In the genomic region with DNA sequence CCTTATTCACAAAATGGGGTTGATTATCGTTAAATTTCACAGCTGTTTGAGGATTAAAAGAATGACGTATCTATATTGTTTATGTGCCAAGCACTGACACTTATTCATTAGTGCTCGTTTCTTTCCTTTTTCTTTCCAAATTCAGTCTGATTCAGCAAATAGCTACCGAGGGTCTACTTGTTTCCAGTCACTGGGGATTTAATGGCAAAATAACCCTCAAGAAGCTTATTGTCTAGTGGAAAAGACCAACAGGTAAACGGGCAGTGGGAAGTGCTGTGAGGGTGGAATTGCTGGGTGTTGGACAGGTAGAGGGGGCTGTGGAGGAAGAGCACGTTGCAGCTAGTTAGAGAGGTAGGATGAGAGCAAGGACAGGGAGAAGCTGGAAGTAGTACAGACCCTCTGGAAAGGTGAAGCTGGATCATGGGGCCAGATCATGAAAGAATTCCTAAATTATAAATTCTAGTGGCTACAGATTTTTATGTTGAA, we compare ENCODE assay signal across 8 cellular contexts. TPM values are rescaled to one million over a fixed set of nuclear protein-coding genes. Genes with fewer than 3 reads are reported as not detected.
DNase-seq lines count a peak whose midpoint lies in the region; ATAC-seq and TF ChIP-seq lines count a peak whose summit lies in the region.

No MANE protein-coding gene starts in this region.

- ATAC-seq in T-cell (replicated peaks in 1 of 4) (peak in 1 of 4 experiments; percentile 5), GM18861 (IDR thresholded peaks at IDR 0.05; ENCODE audit: unreplicated experiment) (no peak), HG02885 (IDR thresholded peaks at IDR 0.05; ENCODE audit: poor library complexity, unreplicated experiment) (no peak)

- H3K4me1 Mint-ChIP-seq in T-cell, result peaks cover 34 to 36% (median 36%) of the 10 kb centered on the region in 3 donors

- DNase-seq in HAP-1 (ENCODE audit: low spot score in 2 of 2) (no peak), T-cell (no peak), fibroblast of villous mesenchyme (ENCODE audit: low read depth) (no peak), NCI-H1417 treated with DMSO at 0.1 percent for 48 hours (lab: John Stamatoyannopoulos, UW) (no peak), NCI-H2227 treated with DMSO at 0.1 percent for 48 hours (lab: John Stamatoyannopoulos, UW) (no peak)

- H3K27ac ChIP-seq in skeletal muscle tissue (ENCODE audit: low read depth, low read length), result no peak overlapping the region

- H3K27me3 ChIP-seq in HAP-1 (ENCODE audit: low read depth) (no peaks in the 10 kb centered on the region), skeletal muscle tissue (ENCODE audit: control insufficient read depth in 3 of 3, insufficient read depth in 3 of 3, low read length in 3 of 3) (no peaks in the 10 kb centered on the region)

- H3K9me3 ChIP-seq in HAP-1 (no peaks in the 10 kb centered on the region), skeletal muscle tissue (ENCODE audit: control insufficient read depth in 3 of 3, low read length in 3 of 3) (no peaks in the 10 kb centered on the region)

- no peaks in the 10 kb centered on the region for H3K36me3 Mint-ChIP-seq in T-cell

- H3K27me3 Mint-ChIP-seq in T-cell, result peaks cover 0 to 13% of the 10 kb centered on the region in 2 donors

- H3K4me3 ChIP-seq in HAP-1 (peak overlapping the region; percentile 7; the same call in 1 of the 2 replicates), fibroblast of villous mesenchyme (ENCODE audit: low read depth, low read length) (peak overlapping the region; percentile 65), skeletal muscle tissue (ENCODE audit: low read length in 3 of 3) (peak overlapping the region; percentile 71 to 84 (median 80))

- in situ Hi-C loops in HAP-1 (cut with MboI; ENCODE audit: low sequenced_read_pairs), result no loop called here

- H3K27ac Mint-ChIP-seq in T-cell, result peak overlapping the region; percentile 67 to 75

- peak overlapping the region; percentile 69 to 91 (median 74) for H3K4me3 Mint-ChIP-seq in T-cell

- H3K4me1 ChIP-seq in HAP-1 (peaks cover 6% of the 10 kb centered on the region), skeletal muscle tissue (ENCODE audit: control insufficient read depth in 3 of 3, insufficient read depth in 3 of 3, low read length in 3 of 3) (peaks cover 8 to 12% (median 10%) of the 10 kb centered on the region in 3 donors)

- peak overlapping the region in 2 of 3 donors; percentile 34 to 36 for H3K9ac ChIP-seq in skeletal muscle tissue (ENCODE audit: low read depth in 1 of 3, low read length in 3 of 3)

- CTCF ChIA-PET in T-cell (lab: Charles Lee), result interaction anchor here (0.5 to 1.8 kb wide), 25 partner anchors 10 to 409 kb away, joined by 3 to 9 read pairs (median 3); a partner anchor contains a TSS

- no peaks in the 10 kb centered on the region for H3K36me3 ChIP-seq in HAP-1 (replicated peaks)
- H3K36me3 ChIP-seq in skeletal muscle tissue (ENCODE audit: control insufficient read depth in 3 of 3, insufficient read depth in 3 of 3, low read length in 3 of 3), result no peaks in the 10 kb centered on the region

- no peaks in the 10 kb centered on the region for H3K9me3 Mint-ChIP-seq in T-cell

- TF ChIP-seq CTCF in fibroblast of villous mesenchyme (IDR thresholded peaks at IDR 0.05; ENCODE audit: insufficient read depth, low read depth, low read length), result no peak

- POLR2A ChIA-PET in T-cell (lab: Charles Lee), result interaction anchor here in 1 of 2 donors (0.6 kb wide), 3 partner anchors 9 to 268 kb away, joined by 3 to 5 read pairs (median 3); no protein-coding TSS in a partner anchor

RNA-seq across cellular contexts. Expression of a gene that starts 48.3 kb away (rescaled TPM):
- total RNA-seq in T-cell (100 to 1,000 TPM in 2 of 5 donors, 10 to 100 TPM in 3; 82.6 to 114 (median 96.0) TPM), fibroblast of villous mesenchyme (0.64 and 8.2 TPM in 2 replicates), skeletal muscle tissue (1.6 TPM)

Comparison
In these comparisons a context has a peak if more than half of its experiments do, and no peak if none do; other contexts are left out.
1. H3K4me3 ChIP-seq: peak in every context shown above with its lines; median percentile 80 in skeletal muscle tissue; 65 in fibroblast of villous mesenchyme; 7 in HAP-1.